ENCODE assay signal across 8 cellular contexts in the genomic region with DNA sequence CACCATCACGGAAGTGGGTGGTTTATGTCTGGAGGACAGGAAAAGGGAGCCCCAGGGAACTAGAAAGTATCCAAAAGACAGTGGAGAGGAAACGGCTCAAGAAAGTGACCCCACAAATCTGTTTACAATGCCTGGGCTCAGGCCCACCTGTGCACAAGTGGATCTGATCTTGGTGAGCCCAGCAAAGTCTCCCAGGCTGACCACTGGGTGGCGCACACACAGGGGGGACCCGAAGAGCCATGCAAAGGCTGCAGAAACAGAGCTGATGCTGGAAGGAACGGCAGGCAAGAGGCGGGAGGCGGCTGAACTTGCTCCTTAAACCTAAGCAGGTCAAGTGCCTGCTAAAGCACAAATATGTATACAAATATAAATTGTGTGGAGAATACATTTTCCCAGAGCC. TPM values are rescaled to one million over a fixed set of nuclear protein-coding genes. Genes with fewer than 3 reads are reported as not detected.
A peak's percentile ranks its signal among the peaks of the same experiment; 100 is the strongest.
DNase-seq lines count a peak whose midpoint lies in the region; ATAC-seq and TF ChIP-seq lines count a peak whose summit lies in the region.

No MANE protein-coding gene starts in this region.

- no peak overlapping the region for H3K4me2 ChIP-seq in PC-3 (ENCODE audit: low read length)

- peak; percentile 76 for TF ChIP-seq CTCF in PC-3 (conservative IDR thresholded peaks at IDR 0.05; ENCODE audit: low read depth, low read length)

- no peaks in the 10 kb centered on the region for H3K9me3 ChIP-seq in PC-3 (ENCODE audit: low read length)

- H3K36me3 Mint-ChIP-seq in activated naive CD4-positive, alpha-beta T cell treated with anti-CD3 and anti-CD28 coated beads, Interleukin-2, amount 10 ng/mL, durations not matched to agents 7 days and 5 days = peaks cover 17% of the 10 kb centered on the region

- H3K9me2 ChIP-seq in PC-3 (replicated peaks; ENCODE audit: low read length) = no peaks in the 10 kb centered on the region

- ATAC-seq in PC-3 (peak; percentile 85), GM21528 (IDR thresholded peaks at IDR 0.05; ENCODE audit: low FRiP score, unreplicated experiment) (no peak)

- no peak overlapping the region for H3K4me3 ChIP-seq in PC-3 (ENCODE audit: low read length)

- POLR2A ChIA-PET in PC-3 (lab: Charles Lee; ENCODE audit: unreplicated experiment) = no interaction called here

- 0 out of 2 replicates have a peak, but pooled peaks cover 4% of the 10 kb centered on the region for H3K36me3 ChIP-seq in PC-3 (ENCODE audit: low read depth, low read length)

- no peaks in the 10 kb centered on the region for H3K9me3 Mint-ChIP-seq in activated naive CD4-positive, alpha-beta T cell treated with anti-CD3 and anti-CD28 coated beads, Interleukin-2, amount 10 ng/mL, durations not matched to agents 7 days and 5 days

- no peaks in the 10 kb centered on the region for H3F3A ChIP-seq in PC-3 (ENCODE audit: low read length, unreplicated experiment)

- DNase-seq in Ammon's horn (ENCODE audit: low spot score) (peak; percentile 56), GM19238 (ENCODE audit: insufficient read length, low spot score) (peak; percentile 54), PC-3 (peak; percentile 57), hippocampal formation (lab: John Stamatoyannopoulos, UW) (peak; percentile 6 to 8), DMS79 treated with DMSO at 0.1 percent for 48 hours (lab: John Stamatoyannopoulos, UW) (no peak)
- DNase-seq in activated naive CD4-positive, alpha-beta T cell treated with anti-CD3 and anti-CD28 coated beads, Interleukin-2, amount 10 ng/mL, durations not matched to agents 7 days and 5 days = peak; percentile 62
- peak; percentile 22 for DNase-seq in stimulated activated CD4-positive, alpha-beta T cell treated with anti-CD3 and anti-CD28 coated beads, Interleukin-1b, Interleukin-23, amount 100 ng/mL, for 48 hours

- H3K4me1 Mint-ChIP-seq in activated naive CD4-positive, alpha-beta T cell treated with anti-CD3 and anti-CD28 coated beads, Interleukin-2, amount 10 ng/mL, durations not matched to agents 7 days and 5 days = no peaks in the 10 kb centered on the region

- BruUV-seq in PC-3 (replicated peaks; lab: Mats Ljungman, UMichigan) = no TSS peak

- no peaks in the 10 kb centered on the region for H4K20me1 ChIP-seq in PC-3 (ENCODE audit: low read length)

- CTCF ChIA-PET in PC-3 (lab: Charles Lee) = interaction anchor here (0.5 to 1.5 kb wide), 3 partner anchors 10 to 107 kb away, joined by 3 to 25 read pairs (median 5); partner anchors contain the start of gene HAUS7
- CTCF ChIA-PET in activated naive CD4-positive, alpha-beta T cell treated with anti-CD3 and anti-CD28 coated beads, Interleukin-2, amount 10 ng/mL, durations not matched to agents 7 days and 5 days (lab: Charles Lee) = interaction anchor here (1.0 to 1.7 kb wide), 4 partner anchors 10 to 46 kb away, joined by 3 to 7 read pairs (median 4); partner anchors contain the start of gene HAUS7

- no peak overlapping the region for H3K9ac ChIP-seq in PC-3 (ENCODE audit: low read length)

- H3K27ac ChIP-seq in PC-3 (ENCODE audit: low read length) = no peak overlapping the region

- H3K79me2 ChIP-seq in PC-3 (ENCODE audit: low read length) = no peaks in the 10 kb centered on the region

- H3K4me3 Mint-ChIP-seq in activated naive CD4-positive, alpha-beta T cell treated with anti-CD3 and anti-CD28 coated beads, Interleukin-2, amount 10 ng/mL, durations not matched to agents 7 days and 5 days = no peak overlapping the region

- intact Hi-C loops in PC-3 (cut with micrococcal nuclease) = loop anchor here (1.0 kb wide), 1 partner anchor 46 kb away; no protein-coding TSS in a partner anchor

- no peaks in the 10 kb centered on the region for H3K27me3 Mint-ChIP-seq in activated naive CD4-positive, alpha-beta T cell treated with anti-CD3 and anti-CD28 coated beads, Interleukin-2, amount 10 ng/mL, durations not matched to agents 7 days and 5 days

- no peaks in the 10 kb centered on the region for H3K27me3 ChIP-seq in PC-3 (ENCODE audit: low read length)

- no peaks in the 10 kb centered on the region for H3K4me1 ChIP-seq in PC-3 (ENCODE audit: insufficient read depth, low read length)

- H2AFZ ChIP-seq in PC-3 (ENCODE audit: low read length) = no peak overlapping the region

- no peak overlapping the region for H3K27ac Mint-ChIP-seq in activated naive CD4-positive, alpha-beta T cell treated with anti-CD3 and anti-CD28 coated beads, Interleukin-2, amount 10 ng/mL, durations not matched to agents 7 days and 5 days

RNA-seq across cellular contexts. Expression of gene HAUS7, which starts 9.6 kb away (rescaled TPM):
- 34.1 and 46.0 TPM in 2 replicates for total RNA-seq in PC-3 (2014; rRNA removed)

RNA-seq across cellular contexts. Expression of gene TREX2, which starts 15.0 kb away (rescaled TPM):
- 1.4 and 4.7 TPM in 2 replicates for total RNA-seq in PC-3 (2014; rRNA removed)

RNA-seq across cellular contexts. Expression of gene BGN, which starts 34.0 kb away (rescaled TPM):
- not detected in 2 replicates for total RNA-seq in PC-3 (2014; rRNA removed)

RNA-seq across cellular contexts. Expression of gene ZFP92, which starts 49.6 kb away (rescaled TPM):
- total RNA-seq in PC-3 (2014; rRNA removed) = not detected in 2 replicates

RNA-seq across cellular contexts. Expression of gene ATP2B3, which starts 56.6 kb away (rescaled TPM):
- total RNA-seq in PC-3 (2014; rRNA removed) = not detected in 2 replicates
